Comparison of ENCODE assay signal across 8 cellular contexts in genomic region chr5:127518319-127518621, GRCh38. TPM values are rescaled to one million over a fixed set of nuclear protein-coding genes. Genes with fewer than 3 reads are reported as not detected.
DNase-seq lines count a peak whose midpoint lies in the region; ATAC-seq and TF ChIP-seq lines count a peak whose summit lies in the region.

No MANE protein-coding gene starts in this region.

- H3K4me3 ChIP-seq in Caco-2 (ENCODE audit: low read depth, low read length) (peak overlapping the region; percentile 92), mucosa of stomach (ENCODE audit: low read length) (peak overlapping the region; percentile 83)

- H3K27ac Mint-ChIP-seq in Caco-2 (ENCODE audit: unreplicated experiment), result peak overlapping the region; percentile 78

- H3K27me3 Mint-ChIP-seq in Caco-2 (ENCODE audit: insufficient read depth, unreplicated experiment), result no peaks in the 10 kb centered on the region

- POLR2A ChIA-PET in Caco-2 (lab: Charles Lee), result interaction anchor here (0.6 kb wide), 1 partner anchor 64 kb away, joined by 4 read pairs; no protein-coding TSS in a partner anchor

- H3K4me3 Mint-ChIP-seq in Caco-2 (ENCODE audit: unreplicated experiment), result peak overlapping the region; percentile 79

- peaks cover 6% of the 10 kb centered on the region for H3K9me3 ChIP-seq in Caco-2
- no peaks in the 10 kb centered on the region for H3K9me3 ChIP-seq in mucosa of stomach (ENCODE audit: control insufficient read depth, low read length)

- H3K9me3 Mint-ChIP-seq in Caco-2 (ENCODE audit: unreplicated experiment), result peaks cover 25% of the 10 kb centered on the region

- peak overlapping the region; percentile 93 for H3K9ac ChIP-seq in mucosa of stomach (ENCODE audit: low read length)

- BruUV-seq in Caco-2 (replicated peaks; lab: Mats Ljungman, UMichigan), result no TSS peak

- H3K4me1 ChIP-seq in Caco-2, result peaks cover 4% of the 10 kb centered on the region; the same call in 1 of the 2 replicates
- no peaks in the 10 kb centered on the region for H3K4me1 ChIP-seq in mucosa of stomach (ENCODE audit: control insufficient read depth, insufficient read depth, low read length)

- no peak for TF ChIP-seq CTCF in Caco-2 (IDR thresholded peaks at IDR 0.05; ENCODE audit: insufficient read depth in 1 of 2, low read depth in 1 of 2, low read length in 1 of 2, severe bottlenecking in 1 of 2, unreplicated experiment in 1 of 2)

- H3K27me3 ChIP-seq in Caco-2 (replicated peaks; ENCODE audit: control insufficient read depth, insufficient read depth, low read length) (no peaks in the 10 kb centered on the region), mucosa of stomach (ENCODE audit: control insufficient read depth, insufficient read depth, low read length) (no peaks in the 10 kb centered on the region)

- H3K4me1 Mint-ChIP-seq in Caco-2 (ENCODE audit: low read depth, unreplicated experiment), result peaks cover 13% of the 10 kb centered on the region

- H3K36me3 ChIP-seq in Caco-2 (ENCODE audit: control insufficient read depth, insufficient read depth, low read length) (peaks cover 2% of the 10 kb centered on the region; the same call in 1 of the 2 replicates), mucosa of stomach (ENCODE audit: control insufficient read depth, insufficient read depth, low read length) (no peaks in the 10 kb centered on the region)

- DNase-seq in Caco-2 (no peak), MV-4-11 (lab: John Stamatoyannopoulos, UW) (peak; percentile 49), cerebellar cortex (ENCODE audit: low spot score) (peak; percentile 49), NCI-H2029 treated with DMSO at 0.1 percent for 48 hours (lab: John Stamatoyannopoulos, UW) (no peak), SHP77 (lab: John Stamatoyannopoulos, UW) (no peak)
- no peak for DNase-seq in stimulated activated CD4-positive, alpha-beta T cell treated with anti-CD3 and anti-CD28 coated beads, Interleukin-4, amount 100 ng/mL, for 24 hours

- CTCF ChIA-PET in Caco-2 (lab: Charles Lee), result interaction anchor here (1.2 kb wide), 1 partner anchor 19 kb away, joined by 3 read pairs; no protein-coding TSS in a partner anchor

- peaks cover 37% of the 10 kb centered on the region for H3K36me3 Mint-ChIP-seq in Caco-2 (ENCODE audit: insufficient read depth, unreplicated experiment)

- ATAC-seq in GM21367 (IDR thresholded peaks at IDR 0.05; ENCODE audit: unreplicated experiment), result peak; percentile 28

- intact Hi-C loops in Caco-2 (cut with micrococcal nuclease; ENCODE audit: unreplicated experiment), result loop anchor here (1.0 kb wide), 1 partner anchor 488 kb away; the partner anchor contains the start of gene MARCHF3

RNA-seq across cellular contexts. Expression of gene PRRC1, which starts 0.8 kb away (rescaled TPM):
- 81.0 and 81.7 TPM in 2 replicates for total RNA-seq in Caco-2 (2022)

Comparison
In these comparisons a context has a peak if more than half of its experiments do, and no peak if none do; other contexts are left out.
1. DNase-seq: peak in MV-4-11 (single experiment) and cerebellar cortex (single experiment); none in Caco-2 (0 of 2), NCI-H2029 treated with DMSO at 0.1 percent for 48 hours (single experiment), SHP77 (0 of 2) and stimulated activated CD4-positive, alpha-beta T cell treated with anti-CD3 and anti-CD28 coated beads, Interleukin-4, amount 100 ng/mL, for 24 hours (single experiment).